ENCODE assay signal across 1 cellular context in the genomic region with DNA sequence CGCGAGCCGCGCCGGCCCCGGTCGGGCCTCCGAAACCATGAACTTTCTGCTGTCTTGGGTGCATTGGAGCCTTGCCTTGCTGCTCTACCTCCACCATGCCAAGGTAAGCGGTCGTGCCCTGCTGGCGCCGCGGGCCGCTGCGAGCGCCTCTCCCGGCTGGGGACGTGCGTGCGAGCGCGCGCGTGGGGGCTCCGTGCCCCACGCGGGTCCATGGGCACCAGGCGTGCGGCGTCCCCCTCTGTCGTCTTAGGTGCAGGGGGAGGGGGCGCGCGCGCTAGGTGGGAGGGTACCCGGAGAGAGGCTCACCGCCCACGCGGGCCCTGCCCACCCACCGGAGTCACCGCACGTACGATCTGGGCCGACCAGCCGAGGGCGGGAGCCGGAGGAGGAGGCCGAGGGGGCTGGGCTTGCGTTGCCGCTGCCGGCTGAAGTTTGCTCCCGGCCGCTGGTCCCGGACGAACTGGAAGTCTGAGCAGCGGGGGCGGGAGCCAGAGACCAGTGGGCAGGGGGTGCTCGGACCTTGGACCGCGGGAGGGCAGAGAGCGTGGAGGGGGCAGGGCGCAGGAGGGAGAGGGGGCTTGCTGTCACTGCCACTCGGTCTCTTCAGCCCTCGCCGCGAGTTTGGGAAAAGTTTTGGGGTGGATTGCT.
TF ChIP-seq lines count a peak whose summit lies in the region.

No MANE protein-coding gene starts in this region.

TF ChIP-seq in H1, 55 proteins besides CTCF, POLR2A, EP300 and RAD21 (continued from another document):
- TF ChIP-seq, protein P1, sequence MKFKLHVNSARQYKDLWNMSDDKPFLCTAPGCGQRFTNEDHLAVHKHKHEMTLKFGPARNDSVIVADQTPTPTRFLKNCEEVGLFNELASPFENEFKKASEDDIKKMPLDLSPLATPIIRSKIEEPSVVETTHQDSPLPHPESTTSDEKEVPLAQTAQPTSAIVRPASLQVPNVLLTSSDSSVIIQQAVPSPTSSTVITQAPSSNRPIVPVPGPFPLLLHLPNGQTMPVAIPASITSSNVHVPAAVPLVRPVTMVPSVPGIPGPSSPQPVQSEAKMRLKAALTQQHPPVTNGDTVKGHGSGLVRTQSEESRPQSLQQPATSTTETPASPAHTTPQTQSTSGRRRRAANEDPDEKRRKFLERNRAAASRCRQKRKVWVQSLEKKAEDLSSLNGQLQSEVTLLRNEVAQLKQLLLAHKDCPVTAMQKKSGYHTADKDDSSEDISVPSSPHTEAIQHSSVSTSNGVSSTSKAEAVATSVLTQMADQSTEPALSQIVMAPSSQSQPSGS (IDR thresholded peaks at IDR 0.05; ENCODE audit: low read length), result no peak
- peak; percentile 19; the same call in 1 of the 2 replicates for TF ChIP-seq RBBP5 (IDR thresholded peaks at IDR 0.05; ENCODE audit: borderline replicate concordance, low read depth, low read length)
